11 cellular contexts compared by ENCODE assay signal in genomic region chr5:34053133-34053532, GRCh38. TPM values are rescaled to one million over a fixed set of nuclear protein-coding genes. Genes with fewer than 3 reads are reported as not detected.
A peak's percentile ranks its signal among the peaks of the same experiment; 100 is the strongest.
DNase-seq lines count a peak whose midpoint lies in the region; ATAC-seq, FAIRE-seq and TF ChIP-seq lines count a peak whose summit lies in the region.
"Had no signal": no experiment of that assay in that cellular context is flagged by ENCODE, and none has a peak within 500 bp of the region (broad histone marks: within the 10 kb centered on the region; RNA-seq: fewer than 3 reads in every experiment).

No MANE protein-coding gene starts in this region.

- ATAC-seq in thoracic aorta (ENCODE audit: insufficient number of reproducible peaks, low FRiP score, low read depth) (peak; percentile 90), HG02938 (IDR thresholded peaks at IDR 0.05; ENCODE audit: unreplicated experiment) (no peak)
- ATAC-seq: stimulated activated naive B cell treated with anti-CD40 and anti-IgM and Interleukin-4, amounts not matched to agents 10 μg/mL and 1 μg/mL and 100 μg/mL, for 72 hours had no signal

- peak; percentile 93 for FAIRE-seq in astrocyte (lab: Jason Lieb, UNC)
- FAIRE-seq: H1 had no signal

- H2AFZ ChIP-seq in astrocyte (ENCODE audit: low read depth, low read length) = no peak overlapping the region

- no peak overlapping the region for H3K9ac ChIP-seq in astrocyte (ENCODE audit: low read length)

- H3K27me3 Mint-ChIP-seq in astrocyte (ENCODE audit: low read depth, unreplicated experiment) (no peaks in the 10 kb centered on the region), glutamatergic neuron (ENCODE audit: unreplicated experiment) (no peaks in the 10 kb centered on the region)
- H3K27me3 Mint-ChIP-seq: stimulated activated naive B cell treated with anti-CD40 and anti-IgM and Interleukin-4, amounts not matched to agents 10 μg/mL and 1 μg/mL and 100 μg/mL, for 72 hours had no signal

- H3K4me1 ChIP-seq in astrocyte (ENCODE audit: insufficient read depth, low read length) = peaks cover 15% of the 10 kb centered on the region
- peaks cover 0 to 5% of the 10 kb centered on the region in 2 donors for H3K4me1 ChIP-seq in thoracic aorta (ENCODE audit: control insufficient read depth in 1 of 2, low read depth in 2 of 2)

- H3K9me3 ChIP-seq in astrocyte (ENCODE audit: insufficient read depth, low read depth, low read length) = no peaks in the 10 kb centered on the region
- H3K9me3 ChIP-seq in thoracic aorta = no peaks in the 10 kb centered on the region

- H3K4me3 ChIP-seq in astrocyte (ENCODE audit: insufficient read depth, low read depth, low read length) = no peak overlapping the region
- H3K4me3 ChIP-seq in thoracic aorta = no peak overlapping the region

- DNase-seq in HCEC 1CT (peak; percentile 81), astrocyte (ENCODE audit: low read depth) (peak; percentile 94), glutamatergic neuron (no peak), thoracic aorta (ENCODE audit: low spot score) (no peak), NCI-H2196 treated with DMSO at 0.1 percent for 48 hours (lab: John Stamatoyannopoulos, UW; ENCODE audit: unreplicated experiment) (no peak)
- no peak for DNase-seq in activated T-cell treated with anti-CD3 and anti-CD28 coated beads, Interleukin-2, amount 50 U/mL, for 1 hour
- DNase-seq: midbrain; MV-4-11; stimulated activated naive B cell treated with anti-CD40 and anti-IgM and Interleukin-4, amounts not matched to agents 10 μg/mL and 1 μg/mL and 100 μg/mL, for 72 hours had no signal

- H3K27ac ChIP-seq in astrocyte (ENCODE audit: low read depth, low read length) = peak overlapping the region; percentile 37
- peak overlapping the region; percentile 19 to 67 for H3K27ac ChIP-seq in thoracic aorta

- TF ChIP-seq CTCF in astrocyte (IDR thresholded peaks at IDR 0.05; ENCODE audit: insufficient read depth, low read depth, low read length) = no peak
- no peak for TF ChIP-seq CTCF in glutamatergic neuron (IDR thresholded peaks at IDR 0.05; ENCODE audit: partially characterized antibody, unreplicated experiment)
- no peak for TF ChIP-seq CTCF in thoracic aorta (IDR thresholded peaks at IDR 0.05)

- H3K36me3 Mint-ChIP-seq in astrocyte (ENCODE audit: low read depth, unreplicated experiment) = peaks cover 3% of the 10 kb centered on the region
- H3K36me3 Mint-ChIP-seq in glutamatergic neuron (ENCODE audit: unreplicated experiment) = no peaks in the 10 kb centered on the region

- H3K36me3 ChIP-seq in astrocyte (ENCODE audit: insufficient read depth, low read length) (no peaks in the 10 kb centered on the region), thoracic aorta (no peaks in the 10 kb centered on the region)

- H3K4me1 Mint-ChIP-seq in astrocyte (ENCODE audit: low read depth, unreplicated experiment) (peaks cover 16% of the 10 kb centered on the region), glutamatergic neuron (ENCODE audit: low read depth, unreplicated experiment) (peaks cover 22% of the 10 kb centered on the region)

- no peak overlapping the region for H3K4me3 Mint-ChIP-seq in astrocyte (ENCODE audit: unreplicated experiment)
- no peak overlapping the region for H3K4me3 Mint-ChIP-seq in glutamatergic neuron (ENCODE audit: unreplicated experiment)
- H3K4me3 Mint-ChIP-seq: stimulated activated naive B cell treated with anti-CD40 and anti-IgM and Interleukin-4, amounts not matched to agents 10 μg/mL and 1 μg/mL and 100 μg/mL, for 72 hours had no signal

- H3K9me3 Mint-ChIP-seq in astrocyte (ENCODE audit: unreplicated experiment) (no peaks in the 10 kb centered on the region), glutamatergic neuron (ENCODE audit: unreplicated experiment) (peaks cover 2% of the 10 kb centered on the region)
- H3K9me3 Mint-ChIP-seq: stimulated activated naive B cell treated with anti-CD40 and anti-IgM and Interleukin-4, amounts not matched to agents 10 μg/mL and 1 μg/mL and 100 μg/mL, for 72 hours had no signal

- H3K79me2 ChIP-seq in astrocyte (ENCODE audit: insufficient read depth, low read length) = no peaks in the 10 kb centered on the region

- no peaks in the 10 kb centered on the region for H3K27me3 ChIP-seq in astrocyte (ENCODE audit: insufficient read depth, low read length)
- H3K27me3 ChIP-seq in thoracic aorta (replicated peaks; ENCODE audit: insufficient read depth) = no peaks in the 10 kb centered on the region

- peak overlapping the region; percentile 62 for H3K4me2 ChIP-seq in astrocyte (ENCODE audit: low read length)

- peak overlapping the region; percentile 68 for H3K27ac Mint-ChIP-seq in astrocyte (ENCODE audit: unreplicated experiment)
- peak overlapping the region; percentile 50 for H3K27ac Mint-ChIP-seq in glutamatergic neuron (ENCODE audit: unreplicated experiment)
- H3K27ac Mint-ChIP-seq: stimulated activated naive B cell treated with anti-CD40 and anti-IgM and Interleukin-4, amounts not matched to agents 10 μg/mL and 1 μg/mL and 100 μg/mL, for 72 hours had no signal

- no peaks in the 10 kb centered on the region for H4K20me1 ChIP-seq in astrocyte (ENCODE audit: insufficient read depth, low read length)

RNA-seq across cellular contexts. Expression of gene C1QTNF3, which starts 10.1 kb away (rescaled TPM):
- total RNA-seq in astrocyte (0.58 and 0.95 TPM in 2 replicates), glutamatergic neuron (ENCODE audit: unreplicated experiment) (9.0 TPM), thoracic aorta (10 to 100 TPM in 1 of 2 donors, 1 to 10 TPM in 1; 4.3 to 11.6 TPM)

RNA-seq across cellular contexts. Expression of gene AMACR, which starts 45.3 kb away (rescaled TPM):
- 11.5 and 13.4 TPM in 2 replicates for total RNA-seq in astrocyte
- 9.0 TPM for total RNA-seq in glutamatergic neuron (ENCODE audit: unreplicated experiment)
- 1 to 10 TPM; 7.3 to 8.4 TPM for total RNA-seq in thoracic aorta

Comparison
In these comparisons a context has a peak if more than half of its experiments do, and no peak if none do; other contexts are left out.
1. DNase-seq: peak in HCEC 1CT (single experiment) and astrocyte (single experiment); none in glutamatergic neuron (single experiment), thoracic aorta (single experiment), activated T-cell treated with anti-CD3 and anti-CD28 coated beads, Interleukin-2, amount 50 U/mL, for 1 hour (single experiment) and NCI-H2196 treated with DMSO at 0.1 percent for 48 hours (single experiment).